Comparison of ENCODE assay signal across 22 cellular contexts in the genomic region with DNA sequence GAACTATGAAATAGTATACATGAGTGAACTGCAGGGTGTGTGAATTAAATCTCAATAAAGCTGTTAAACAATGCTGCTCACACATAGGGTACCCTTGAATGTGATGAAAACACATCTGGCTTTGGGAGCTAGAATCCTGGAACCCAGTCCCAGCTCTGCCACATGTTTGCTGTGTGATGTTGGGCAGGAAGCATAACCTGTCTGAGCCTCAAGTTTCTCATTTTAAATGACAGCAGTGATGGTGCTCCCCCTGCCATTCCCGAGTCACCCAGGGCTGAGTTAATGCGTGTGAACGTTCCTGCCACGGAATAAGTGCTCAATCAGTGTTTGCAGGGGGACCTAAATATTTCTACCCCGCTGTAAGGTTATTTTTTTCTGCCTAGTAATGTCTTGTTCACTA.
"Had no signal": no experiment of that assay in that cellular context is flagged by ENCODE, and none has a peak within 500 bp of the region (broad histone marks: within the 10 kb centered on the region; RNA-seq: fewer than 3 reads in every experiment).

No MANE protein-coding gene starts in this region.

- H3K4me1 Mint-ChIP-seq: activated naive CD8-positive, alpha-beta T cell treated with anti-CD3 and anti-CD28 coated beads for 36 hours; brain; naive B cell; stimulated activated effector memory CD8-positive, alpha-beta T cell treated with anti-CD3 and anti-CD28 coated beads, Interleukin-12 subunit alpha, Interleukin-12 subunit beta, amount 100 ng/mL, for 72 hours; T-helper 17 cell had no signal

- H2AFZ ChIP-seq: neural progenitor cell had no signal

- H3K27me3 Mint-ChIP-seq: brain had no signal

- H3K27me3 ChIP-seq: gastrocnemius medialis, neural progenitor cell, right atrium auricular region, stomach had no signal

- H3K4me2 ChIP-seq: neural progenitor cell had no signal

- DNase-seq: activated CD4-positive, alpha-beta T cell treated with anti-CD3 and anti-CD28 coated beads, Interleukin-2, amount 50 U/mL, for 4 hours; activated naive CD8-positive, alpha-beta T cell treated with anti-CD3 and anti-CD28 coated beads for 36 hours; activated T-cell treated with anti-CD3 and anti-CD28 coated beads, Interleukin-2, amount 50 U/mL, for 72 hours; amygdala; central memory CD4-positive, alpha-beta T cell; dorsolateral prefrontal cortex; endodermal cell; gastrocnemius medialis; head of caudate nucleus; left ventricle myocardium inferior; mammary epithelial cell; naive B cell; stimulated activated CD4-positive, alpha-beta T cell treated with anti-CD3 and anti-CD28 coated beads, Interleukin-4, amount 100 ng/mL, for 24 hours; stomach; T-helper 17 cell; trophoblast cell; WERI-Rb-1 had no signal

- H3K9ac ChIP-seq: neural progenitor cell had no signal

- H3K4me3 Mint-ChIP-seq: activated naive CD8-positive, alpha-beta T cell treated with anti-CD3 and anti-CD28 coated beads for 36 hours; activated T-cell treated with anti-CD3 and anti-CD28 coated beads, Interleukin-2, amount 50 U/mL, for 72 hours; brain; endodermal cell; naive B cell; neural progenitor cell; stimulated activated effector memory CD8-positive, alpha-beta T cell treated with anti-CD3 and anti-CD28 coated beads, Interleukin-12 subunit alpha, Interleukin-12 subunit beta, amount 100 ng/mL, for 72 hours; T-helper 17 cell had no signal

- H3K4me1 ChIP-seq: gastrocnemius medialis, left ventricle myocardium inferior, neural progenitor cell, prostate gland, right atrium auricular region had no signal

- H3K9me3 ChIP-seq: gastrocnemius medialis, left ventricle myocardium inferior, prostate gland, right atrium auricular region, stomach had no signal

- H3K27ac ChIP-seq: dorsolateral prefrontal cortex, gastrocnemius medialis, left ventricle myocardium inferior, neural progenitor cell, prostate gland, right atrium auricular region, stomach, WERI-Rb-1 had no signal

- H3K4me3 ChIP-seq: dorsolateral prefrontal cortex, gastrocnemius medialis, left ventricle myocardium inferior, neural progenitor cell, prostate gland, right atrium auricular region, stomach had no signal

- ATAC-seq: activated T-cell treated with anti-CD3 and anti-CD28 coated beads, Interleukin-2, amount 50 U/mL, for 72 hours; gastrocnemius medialis; stimulated activated effector memory CD8-positive, alpha-beta T cell treated with anti-CD3 and anti-CD28 coated beads, Interleukin-12 subunit alpha, Interleukin-12 subunit beta, amount 100 ng/mL, for 72 hours; T-helper 17 cell had no signal

- H3K36me3 ChIP-seq: gastrocnemius medialis, neural progenitor cell, prostate gland, right atrium auricular region had no signal

- H3K36me3 Mint-ChIP-seq: activated naive CD8-positive, alpha-beta T cell treated with anti-CD3 and anti-CD28 coated beads for 36 hours; naive B cell; stimulated activated effector memory CD8-positive, alpha-beta T cell treated with anti-CD3 and anti-CD28 coated beads, Interleukin-12 subunit alpha, Interleukin-12 subunit beta, amount 100 ng/mL, for 72 hours had no signal

- H3K27ac Mint-ChIP-seq: activated naive CD8-positive, alpha-beta T cell treated with anti-CD3 and anti-CD28 coated beads for 36 hours; activated T-cell treated with anti-CD3 and anti-CD28 coated beads, Interleukin-2, amount 50 U/mL, for 72 hours; endodermal cell; naive B cell; neural progenitor cell; stimulated activated effector memory CD8-positive, alpha-beta T cell treated with anti-CD3 and anti-CD28 coated beads, Interleukin-12 subunit alpha, Interleukin-12 subunit beta, amount 100 ng/mL, for 72 hours; T-helper 17 cell had no signal
